2 cellular contexts compared by ENCODE assay signal in genomic region chr1:22976127-22976460, GRCh38.
TF ChIP-seq lines count a peak whose summit lies in the region.

No MANE protein-coding gene starts in this region.

TF ChIP-seq in HCT116, 20 proteins besides CTCF, POLR2A, EP300 and RAD21:
- TF ChIP-seq ATF3 (IDR thresholded peaks at IDR 0.05) = no peak

TF ChIP-seq in endothelial cell of umbilical vein, 7 proteins besides CTCF, POLR2A, EP300 and RAD21:
- no peak for TF ChIP-seq EZH2 (IDR thresholded peaks at IDR 0.05; ENCODE audit: borderline replicate concordance, low read depth, low read length, severe bottlenecking)
- no peak for TF ChIP-seq JUN (IDR thresholded peaks at IDR 0.05; ENCODE audit: borderline replicate concordance, insufficient read depth, insufficient read length, low read depth)
- no peak for TF ChIP-seq POLR2AphosphoS5 (IDR thresholded peaks at IDR 0.05; ENCODE audit: insufficient read depth, low read depth, low read length)
- no peak for TF ChIP-seq GATA2 (IDR thresholded peaks at IDR 0.05; ENCODE audit: insufficient read depth, insufficient read length, low read depth, low read length)
- TF ChIP-seq MAX (IDR thresholded peaks at IDR 0.05; ENCODE audit: insufficient read depth, insufficient read length) = no peak
- no peak for TF ChIP-seq FOS (IDR thresholded peaks at IDR 0.05; ENCODE audit: borderline replicate concordance, insufficient read depth, low read length)
- no peak for TF ChIP-seq MYC (IDR thresholded peaks at IDR 0.05; ENCODE audit: low read depth, low read length)
